Comparison of ENCODE assay signal across 7 cellular contexts in the genomic region with DNA sequence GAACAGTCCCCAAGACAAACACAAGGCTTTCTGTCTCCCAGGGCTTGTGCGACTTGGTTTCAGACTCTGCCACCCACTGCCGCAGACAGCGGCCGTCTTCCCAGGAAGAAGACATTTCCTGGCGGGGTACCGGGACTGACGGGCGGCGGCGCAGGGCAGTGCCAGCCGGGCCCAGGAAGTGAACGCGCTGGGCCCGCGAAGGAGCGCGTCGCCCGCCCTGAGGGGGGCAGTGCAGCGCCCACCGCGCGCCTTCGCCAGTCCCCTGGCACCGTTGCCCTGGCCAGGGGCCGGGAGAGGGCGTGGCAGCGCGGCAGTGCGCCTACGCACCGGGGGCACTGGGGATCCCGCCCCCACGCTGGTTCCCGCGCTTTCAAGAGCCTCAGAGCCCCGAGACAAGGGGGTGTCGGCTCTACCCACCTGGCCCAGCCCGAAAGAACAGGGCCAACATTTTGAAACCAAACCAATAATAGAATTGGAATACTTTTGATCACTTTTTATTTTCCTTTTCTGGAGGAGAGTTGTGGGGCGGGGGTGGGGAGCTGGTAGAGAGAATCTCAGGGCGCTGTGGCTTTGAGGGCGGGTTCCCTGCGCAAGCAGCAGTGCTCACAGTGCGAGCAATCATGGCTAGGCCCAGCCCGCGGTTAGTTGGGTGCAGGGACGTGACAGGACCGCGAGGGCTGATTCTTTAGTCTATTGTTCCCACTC. TPM values are rescaled to one million over a fixed set of nuclear protein-coding genes. Genes with fewer than 3 reads are reported as not detected.
A peak's percentile ranks its signal among the peaks of the same experiment; 100 is the strongest.
DNase-seq lines count a peak whose midpoint lies in the region; ATAC-seq and TF ChIP-seq lines count a peak whose summit lies in the region.

No MANE protein-coding gene starts in this region.

- no peaks in the 10 kb centered on the region for H4K20me1 ChIP-seq in SK-N-SH (ENCODE audit: insufficient read depth)

- H3F3A ChIP-seq in SK-N-SH (replicated peaks; ENCODE audit: insufficient read depth): no peaks in the 10 kb centered on the region

- DNase-seq in SK-N-SH (peak; percentile 62), adipocyte (ENCODE audit: low read depth) (no peak), right cardiac atrium (peak; percentile 48 to 85 (median 75)), skeletal muscle cell (ENCODE audit: low read depth) (no peak), A172 (ENCODE audit: low spot score) (no peak)

- intact Hi-C loops in right cardiac atrium (cut with DNase I): no loop called here

- H3K4me1 ChIP-seq in HUES48 (ENCODE audit: control insufficient read depth, insufficient read depth, low read length) (peaks cover 11% of the 10 kb centered on the region), SK-N-SH (ENCODE audit: control insufficient read depth in 1 of 2, insufficient read depth in 2 of 2, low read depth in 1 of 2, low read length in 1 of 2) (no peaks in the 10 kb centered on the region), adipocyte (ENCODE audit: control insufficient read depth, insufficient read depth, low read length) (peaks cover 12% of the 10 kb centered on the region), right cardiac atrium (ENCODE audit: control insufficient read depth, insufficient read depth, low read length) (peaks cover 4% of the 10 kb centered on the region)

- peak overlapping the region; percentile 58; the same call in 1 of the 2 replicates for H2AFZ ChIP-seq in SK-N-SH (ENCODE audit: low read depth)

- CTCF ChIA-PET in SK-N-SH (lab: Yijun Ruan, JAX): interaction anchor here (1.2 to 1.6 kb wide), 5 partner anchors 23 to 73 kb away, joined by 3 to 4 read pairs (median 3); a partner anchor contains a TSS

- H3K9me3 ChIP-seq in HUES48 (ENCODE audit: control insufficient read depth, insufficient read depth, low read length): no peaks in the 10 kb centered on the region
- H3K9me3 ChIP-seq in SK-N-SH: no peaks in the 10 kb centered on the region
- H3K9me3 ChIP-seq in adipocyte (ENCODE audit: control insufficient read depth, low read length): peaks cover 9% of the 10 kb centered on the region
- H3K9me3 ChIP-seq in right cardiac atrium (ENCODE audit: control insufficient read depth, low read length): no peaks in the 10 kb centered on the region

- POLR2A ChIA-PET in SK-N-SH (lab: Yijun Ruan, JAX): no interaction called here

- 51% methylated on average over 25 of the region's 49 CpGs for WGBS in SK-N-SH (ENCODE audit: low lambda C conversion rate)
- 10% methylated on average over 49 of the region's 49 CpGs for WGBS in right cardiac atrium

- no peak overlapping the region for H3K27ac ChIP-seq in HUES48 (ENCODE audit: low read depth, low read length)
- no peak overlapping the region for H3K27ac ChIP-seq in SK-N-SH (ENCODE audit: low read depth in 2 of 2, low read length in 1 of 2)
- peak overlapping the region; percentile 38 for H3K27ac ChIP-seq in right cardiac atrium (ENCODE audit: low read length)

- TF ChIP-seq EP300 in SK-N-SH (IDR thresholded peaks at IDR 0.05; ENCODE audit: borderline replicate concordance in 1 of 2, low read depth in 1 of 2, low read length in 1 of 2): no peak

- peaks cover 31% of the 10 kb centered on the region for H3K27me3 ChIP-seq in HUES48 (ENCODE audit: control insufficient read depth, insufficient read depth, low read length)
- peaks cover 4% of the 10 kb centered on the region; the same call in 1 of the 2 replicates for H3K27me3 ChIP-seq in SK-N-SH (ENCODE audit: insufficient read depth)
- H3K27me3 ChIP-seq in adipocyte (replicated peaks; ENCODE audit: control insufficient read depth, insufficient read depth, low read length): peaks cover 7% of the 10 kb centered on the region
- no peaks in the 10 kb centered on the region for H3K27me3 ChIP-seq in right cardiac atrium (ENCODE audit: control insufficient read depth, insufficient read depth)

- no peaks in the 10 kb centered on the region for H3K79me2 ChIP-seq in SK-N-SH (ENCODE audit: insufficient read depth)

- H3K36me3 ChIP-seq in HUES48 (ENCODE audit: control insufficient read depth, insufficient read depth, low read length) (no peaks in the 10 kb centered on the region), SK-N-SH (replicated peaks in 1 of 2; ENCODE audit: control insufficient read depth in 1 of 2, insufficient read depth in 2 of 2, low read length in 1 of 2) (no peaks in the 10 kb centered on the region), adipocyte (ENCODE audit: control insufficient read depth, insufficient read depth, low read length, severe bottlenecking) (no peaks in the 10 kb centered on the region)

- H3K9me2 ChIP-seq in SK-N-SH: no peaks in the 10 kb centered on the region

- peak overlapping the region; percentile 50 for H3K4me3 ChIP-seq in HUES48 (ENCODE audit: low read depth, low read length)
- H3K4me3 ChIP-seq in SK-N-SH (ENCODE audit: low read depth in 2 of 2, low read length in 1 of 2): peak overlapping the region in 1 of 2 experiments; percentile 4; a peak in 2 of 4 replicates
- H3K4me3 ChIP-seq in adipocyte (ENCODE audit: low read length): peak overlapping the region; percentile 66
- peak overlapping the region; percentile 49 for H3K4me3 ChIP-seq in right cardiac atrium (ENCODE audit: low read length)
- peak overlapping the region; percentile 30 for H3K4me3 ChIP-seq in skeletal muscle cell (ENCODE audit: low read depth, low read length)

- ATAC-seq in GM18517 (IDR thresholded peaks at IDR 0.05; ENCODE audit: unreplicated experiment) (peak; percentile 39), right cardiac atrium (peak; percentile 93 to 94)

- H3K4me2 ChIP-seq in SK-N-SH: peak overlapping the region; percentile 51

- H3K9ac ChIP-seq in HUES48 (ENCODE audit: low read depth, low read length) (no peak overlapping the region), SK-N-SH (no peak overlapping the region), adipocyte (ENCODE audit: low read length) (peak overlapping the region; percentile 78)

- peak; percentile 15; the same call in 1 of the 2 replicates for TF ChIP-seq CTCF in SK-N-SH (IDR thresholded peaks at IDR 0.05)

- TF ChIP-seq RAD21 in SK-N-SH (IDR thresholded peaks at IDR 0.05; ENCODE audit: low read length): no peak

TF ChIP-seq in SK-N-SH, 30 proteins besides CTCF, POLR2A, EP300 and RAD21:
- TF ChIP-seq MXI1 (IDR thresholded peaks at IDR 0.05; ENCODE audit: low read depth, low read length) (no peak), NFIC (IDR thresholded peaks at IDR 0.05; ENCODE audit: borderline replicate concordance) (no peak), FOXJ3 (CRISPR knock-in tag; IDR thresholded peaks at IDR 0.05) (no peak), MEF2A (IDR thresholded peaks at IDR 0.05; ENCODE audit: borderline replicate concordance, low read depth) (no peak)
TF ChIP-seq in SK-N-SH: peak in this region for 0.

RNA-seq across cellular contexts. Expression of a gene that starts 23.6 kb away (rescaled TPM):
- polyA plus RNA-seq in SK-N-SH (2012; rRNA removed) (0.71 and 0.82 TPM in 2 replicates), right cardiac atrium (7.0 TPM)
- 0.41 and 0.75 TPM in 2 replicates for polyA plus RNA-seq in SK-N-SH (2012; cell fraction: cytosol; rRNA removed)
- 0.31 and 0.47 TPM in 2 replicates for polyA plus RNA-seq in SK-N-SH (2012; cell fraction: nucleus; rRNA removed)
- 10 to 100 TPM in 1 of 4 donors, 1 to 10 TPM in 3; 4.0 to 10.5 (median 6.4) TPM for total RNA-seq in right cardiac atrium
- total RNA-seq in A172 (2014; rRNA removed; shearing (Covaris generic)): 0.31 and 0.65 TPM in 2 replicates

Comparison
In these comparisons a context has a peak if more than half of its experiments do, and no peak if none do; other contexts are left out.
1. DNase-seq: peak in SK-N-SH (single experiment) and right cardiac atrium (3 of 3); none in adipocyte (single experiment), skeletal muscle cell (single experiment) and A172 (single experiment).